Comparison of ENCODE assay signal across 10 cellular contexts in the genomic region with DNA sequence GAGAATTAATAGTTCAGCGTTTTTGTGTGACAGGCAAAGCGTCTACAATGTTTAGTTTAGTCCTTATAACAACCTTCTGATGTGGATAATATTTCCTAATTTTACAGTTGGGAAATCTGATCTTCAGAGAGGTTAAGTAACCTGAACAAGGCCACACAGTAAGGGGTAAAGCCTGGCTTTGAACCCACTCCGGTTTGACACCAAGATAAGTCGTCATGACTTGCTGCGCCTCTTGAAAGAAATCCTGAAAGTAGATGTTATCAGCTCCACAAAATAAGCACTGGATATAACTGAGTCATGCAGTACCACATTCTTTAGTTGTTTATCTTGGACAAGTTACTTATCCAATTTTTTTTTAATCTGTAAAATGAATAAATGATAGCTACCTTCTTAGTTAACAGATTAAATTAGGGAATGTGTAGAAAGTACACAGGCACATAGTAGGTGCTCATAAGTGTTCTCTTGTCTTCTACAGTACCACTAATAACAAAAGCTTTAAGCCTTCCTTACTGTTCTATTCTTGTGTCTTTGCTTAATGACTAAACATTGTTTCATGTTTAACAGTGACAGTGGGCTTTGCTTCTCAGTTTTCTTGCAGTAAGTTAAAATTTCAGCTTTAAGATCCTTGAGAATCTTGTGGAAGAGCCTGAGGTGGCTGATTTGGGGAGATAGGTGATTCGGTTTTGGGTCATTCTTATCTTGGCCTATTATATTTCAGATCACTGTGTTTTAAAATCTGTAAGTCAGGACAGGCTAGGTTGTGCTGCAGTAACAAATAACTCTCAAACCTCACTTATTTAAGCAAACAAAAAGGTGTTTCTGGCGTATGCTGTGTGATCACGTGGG. TPM values are rescaled to one million over a fixed set of nuclear protein-coding genes. Genes with fewer than 3 reads are reported as not detected.
A peak's percentile ranks its signal among the peaks of the same experiment; 100 is the strongest.
DNase-seq lines count a peak whose midpoint lies in the region; ATAC-seq and TF ChIP-seq lines count a peak whose summit lies in the region.
"Had no signal": no experiment of that assay in that cellular context is flagged by ENCODE, and none has a peak within 500 bp of the region (broad histone marks: within the 10 kb centered on the region; RNA-seq: fewer than 3 reads in every experiment).

No MANE protein-coding gene starts in this region.

- no peaks in the 10 kb centered on the region for H3K27me3 Mint-ChIP-seq in activated naive CD4-positive, alpha-beta T cell treated with anti-CD3 and anti-CD28 coated beads, Interleukin-2, amount 50 U/mL, for 24 hours
- H3K27me3 Mint-ChIP-seq in activated T-helper 17 cell treated with anti-CD3 and anti-CD28 coated beads, Interleukin-2, amount 50 U/mL, for 72 hours: no peaks in the 10 kb centered on the region
- H3K27me3 Mint-ChIP-seq in type B pancreatic cell: peaks cover 4% of the 10 kb centered on the region

- peak overlapping the region; percentile 86 for H3K4me3 ChIP-seq in hepatocyte

- no peaks in the 10 kb centered on the region for H3K9me3 ChIP-seq in hepatocyte (ENCODE audit: low read depth)

- no peaks in the 10 kb centered on the region for H3K9me3 Mint-ChIP-seq in activated naive CD4-positive, alpha-beta T cell treated with anti-CD3 and anti-CD28 coated beads, Interleukin-2, amount 50 U/mL, for 24 hours
- H3K9me3 Mint-ChIP-seq in activated T-helper 17 cell treated with anti-CD3 and anti-CD28 coated beads, Interleukin-2, amount 50 U/mL, for 72 hours: no peaks in the 10 kb centered on the region
- H3K9me3 Mint-ChIP-seq in type B pancreatic cell: peaks cover 7% of the 10 kb centered on the region

- peak overlapping the region; percentile 68 for H3K27ac Mint-ChIP-seq in activated naive CD4-positive, alpha-beta T cell treated with anti-CD3 and anti-CD28 coated beads, Interleukin-2, amount 50 U/mL, for 24 hours
- H3K27ac Mint-ChIP-seq in activated T-helper 17 cell treated with anti-CD3 and anti-CD28 coated beads, Interleukin-2, amount 50 U/mL, for 72 hours: peak overlapping the region; percentile 93
- H3K27ac Mint-ChIP-seq in type B pancreatic cell: peak overlapping the region; percentile 38

- ATAC-seq in activated T-helper 17 cell treated with anti-CD3 and anti-CD28 coated beads, Interleukin-2, amount 50 U/mL, for 72 hours (replicated peaks): no peak
- no peak for ATAC-seq in HG03045 (IDR thresholded peaks at IDR 0.05; ENCODE audit: unreplicated experiment)
- no peak for ATAC-seq in HG03095 (IDR thresholded peaks at IDR 0.05; ENCODE audit: unreplicated experiment)

- no peak for DNase-seq in activated naive CD4-positive, alpha-beta T cell treated with Interleukin-2 at 50 U/mL for 16 hours
- DNase-seq in hepatocyte (ENCODE audit: low spot score) (no peak), type B pancreatic cell (ENCODE audit: extremely low spot score, unreplicated experiment) (no peak)
- DNase-seq in stimulated activated CD4-positive, alpha-beta T cell treated with anti-CD3 and anti-CD28 coated beads, Interleukin-2, amount 100 ng/mL, for 24 hours: no peak
- DNase-seq: activated effector memory CD4-positive, alpha-beta T cell treated with Interleukin-2 at 50 U/mL for 16 hours; NCI-H2227 treated with DMSO at 0.1 percent for 48 hours had no signal

- no peaks in the 10 kb centered on the region for H3K9me2 ChIP-seq in hepatocyte (replicated peaks; ENCODE audit: insufficient read depth)

- no peak for TF ChIP-seq CTCF in hepatocyte (IDR thresholded peaks at IDR 0.05; ENCODE audit: poor library complexity)
- no peak for TF ChIP-seq CTCF in type B pancreatic cell (conservative IDR thresholded peaks at IDR 0.05)

- no peaks in the 10 kb centered on the region for H3K36me3 ChIP-seq in hepatocyte (replicated peaks; ENCODE audit: insufficient read depth, low read depth)

- H2AFZ ChIP-seq in hepatocyte: no peak overlapping the region

- peaks cover 24% of the 10 kb centered on the region for H3K36me3 Mint-ChIP-seq in activated naive CD4-positive, alpha-beta T cell treated with anti-CD3 and anti-CD28 coated beads, Interleukin-2, amount 50 U/mL, for 24 hours
- peaks cover 83% of the 10 kb centered on the region for H3K36me3 Mint-ChIP-seq in activated T-helper 17 cell treated with anti-CD3 and anti-CD28 coated beads, Interleukin-2, amount 50 U/mL, for 72 hours (ENCODE audit: low read depth)
- peaks cover 36% of the 10 kb centered on the region for H3K36me3 Mint-ChIP-seq in type B pancreatic cell

- H4K20me1 ChIP-seq in hepatocyte (ENCODE audit: insufficient read depth, poor library complexity, severe bottlenecking): peaks cover 17% of the 10 kb centered on the region

- H3K27me3 ChIP-seq in hepatocyte: no peaks in the 10 kb centered on the region

- WGBS in hepatocyte (ENCODE audit: low lambda C conversion rate, missing lambda C conversion rate): 61% methylated on average over 8 of the region's 8 CpGs

- peak overlapping the region; percentile 99 for H3K27ac ChIP-seq in hepatocyte

- peaks cover 73% of the 10 kb centered on the region for H3K4me1 Mint-ChIP-seq in activated naive CD4-positive, alpha-beta T cell treated with anti-CD3 and anti-CD28 coated beads, Interleukin-2, amount 50 U/mL, for 24 hours
- H3K4me1 Mint-ChIP-seq in activated T-helper 17 cell treated with anti-CD3 and anti-CD28 coated beads, Interleukin-2, amount 50 U/mL, for 72 hours: peaks cover 29% of the 10 kb centered on the region
- peaks cover 27% of the 10 kb centered on the region for H3K4me1 Mint-ChIP-seq in type B pancreatic cell (ENCODE audit: unreplicated experiment)

- peaks cover 65% of the 10 kb centered on the region for H3K79me2 ChIP-seq in hepatocyte

- peaks cover 9% of the 10 kb centered on the region for H3K4me1 ChIP-seq in hepatocyte (ENCODE audit: insufficient read depth)

- peak overlapping the region; percentile 77 for H3K4me2 ChIP-seq in hepatocyte

- peak overlapping the region; percentile 36 for H3K4me3 Mint-ChIP-seq in activated naive CD4-positive, alpha-beta T cell treated with anti-CD3 and anti-CD28 coated beads, Interleukin-2, amount 50 U/mL, for 24 hours
- peak overlapping the region; percentile 84 for H3K4me3 Mint-ChIP-seq in activated T-helper 17 cell treated with anti-CD3 and anti-CD28 coated beads, Interleukin-2, amount 50 U/mL, for 72 hours
- peak overlapping the region; percentile 91 for H3K4me3 Mint-ChIP-seq in type B pancreatic cell

RNA-seq across cellular contexts. Expression of gene HIVEP1, which starts 2.1 kb away (rescaled TPM):
- total RNA-seq in activated T-helper 17 cell treated with anti-CD3 and anti-CD28 coated beads, Interleukin-2, amount 50 U/mL, for 72 hours: 10 to 100 TPM; 29.4 to 75.5 TPM
- 31.5 and 33.7 TPM in 2 replicates for total RNA-seq in hepatocyte
- 8.1 and 8.7 TPM in 2 replicates for polyA plus RNA-seq in hepatocyte
- total RNA-seq in type B pancreatic cell (ENCODE audit: low replicate concordance): 37.4 and 52.3 TPM in 2 replicates

Comparison
In these comparisons a context has a peak if more than half of its experiments do, and no peak if none do; other contexts are left out.
1. H3K27ac Mint-ChIP-seq: peak in every context shown above with its lines; median percentile 93 in activated T-helper 17 cell treated with anti-CD3 and anti-CD28 coated beads, Interleukin-2, amount 50 U/mL, for 72 hours; 68 in activated naive CD4-positive, alpha-beta T cell treated with anti-CD3 and anti-CD28 coated beads, Interleukin-2, amount 50 U/mL, for 24 hours; 38 in type B pancreatic cell.
2. H3K4me3 Mint-ChIP-seq: peak in every context shown above with its lines; median percentile 91 in type B pancreatic cell; 84 in activated T-helper 17 cell treated with anti-CD3 and anti-CD28 coated beads, Interleukin-2, amount 50 U/mL, for 72 hours; 36 in activated naive CD4-positive, alpha-beta T cell treated with anti-CD3 and anti-CD28 coated beads, Interleukin-2, amount 50 U/mL, for 24 hours.